In the genomic region with DNA sequence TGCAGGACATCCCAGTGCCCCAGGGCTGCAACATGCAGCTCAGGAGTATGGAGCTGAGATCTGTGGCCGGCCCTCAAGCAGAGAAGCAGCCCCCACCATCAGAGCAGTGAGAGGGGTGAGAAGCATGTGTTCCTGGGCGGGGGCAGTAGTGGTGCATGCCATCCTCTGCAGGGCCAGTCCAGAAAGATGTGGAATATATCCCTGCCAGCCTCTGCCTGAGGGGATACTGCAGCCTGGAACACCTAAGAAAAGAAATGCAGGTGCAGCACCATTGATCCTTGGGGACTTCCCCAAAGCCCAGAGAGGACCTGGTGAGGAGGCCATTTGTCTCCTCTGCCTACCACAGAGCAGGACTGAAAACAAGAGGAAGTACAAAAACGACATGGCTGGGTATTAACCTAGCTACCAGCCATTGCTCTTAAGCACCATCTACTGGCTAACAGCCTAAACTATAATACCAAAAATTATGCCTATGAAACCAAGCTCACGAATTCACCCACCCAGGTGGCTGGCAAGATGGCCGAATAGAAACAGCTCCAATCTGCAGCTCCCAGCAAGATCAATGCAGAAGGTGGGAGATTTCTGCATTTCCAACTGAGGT, we compare ENCODE assay signal across 9 cellular contexts.
DNase-seq lines count a peak whose midpoint lies in the region; ATAC-seq and TF ChIP-seq lines count a peak whose summit lies in the region.
"Had no signal": no experiment of that assay in that cellular context is flagged by ENCODE, and none has a peak within 500 bp of the region (broad histone marks: within the 10 kb centered on the region; RNA-seq: fewer than 3 reads in every experiment).

No MANE protein-coding gene starts in this region.

- peak; percentile 45 for TF ChIP-seq CTCF in A673 (conservative IDR thresholded peaks at IDR 0.05; ENCODE audit: low read depth, low read length)
- TF ChIP-seq CTCF in GM20000 (IDR thresholded peaks at IDR 0.05; ENCODE audit: extremely low read depth, missing control alignments): no peak
- peak; percentile 71 for TF ChIP-seq CTCF in retinal pigment epithelial cell (conservative IDR thresholded peaks at IDR 0.05; ENCODE audit: low read depth, low read length)

- no peak overlapping the region for H3K4me3 ChIP-seq in A673 (ENCODE audit: low read depth, low read length, poor library complexity, severe bottlenecking)
- no peak overlapping the region for H3K4me3 ChIP-seq in retinal pigment epithelial cell (ENCODE audit: low read length)

- no peaks in the 10 kb centered on the region for H3K9me3 ChIP-seq in A673 (ENCODE audit: low read depth, low read length, poor library complexity, severe bottlenecking)
- H3K9me3 ChIP-seq: neutrophil had no signal

- peak; percentile 32 for DNase-seq in A673 (ENCODE audit: low spot score)
- peak; percentile 10 for DNase-seq in GM20000 (ENCODE audit: low spot score)
- peak; percentile 7 for DNase-seq in NCI-H2171 treated with DMSO at 0.1 percent for 48 hours (lab: John Stamatoyannopoulos, UW)
- peak; percentile 38 for DNase-seq in dedifferentiated amniotic fluid mesenchymal stem cell (ENCODE audit: extremely low spot score)
- DNase-seq in retinal pigment epithelial cell (ENCODE audit: low read depth): no peak
- no peak for DNase-seq in DMS153 treated with DMSO at 0.1 percent for 48 hours (lab: John Stamatoyannopoulos, UW; ENCODE audit: unreplicated experiment)
- DNase-seq in HK-2 (ENCODE audit: unreplicated experiment): no peak

- no peak overlapping the region for H3K27ac ChIP-seq in A673 (ENCODE audit: low read depth, low read length, poor library complexity, severe bottlenecking)
- H3K27ac ChIP-seq: neutrophil had no signal

- POLR2A ChIA-PET in A673 (lab: Charles Lee; ENCODE audit: low non-redundant PET): no interaction called here

- H3K4me1 ChIP-seq in A673 (ENCODE audit: insufficient read depth, low read length, poor library complexity, severe bottlenecking): no peaks in the 10 kb centered on the region

- intact Hi-C loops in A673 (cut with micrococcal nuclease; ENCODE audit: unreplicated experiment): loop anchor here (1.0 kb wide), 1 partner anchor 567 kb away; no protein-coding TSS in a partner anchor

- no TSS peak for BruUV-seq in A673 (replicated peaks; lab: Mats Ljungman, UMichigan)

- no peaks in the 10 kb centered on the region for H3K36me3 ChIP-seq in A673 (ENCODE audit: insufficient read depth, low read length, poor library complexity, severe bottlenecking)
- H3K36me3 ChIP-seq: neutrophil had no signal

- CTCF ChIA-PET in A673 (lab: Charles Lee): interaction anchor here (0.9 kb wide), 1 partner anchor 568 kb away, joined by 5 read pairs; no protein-coding TSS in a partner anchor

- no peaks in the 10 kb centered on the region for H3K27me3 ChIP-seq in A673 (replicated peaks; ENCODE audit: insufficient read depth, low read depth, low read length, poor library complexity)
- H3K27me3 ChIP-seq: neutrophil had no signal

- ATAC-seq in GM21367 (IDR thresholded peaks at IDR 0.05; ENCODE audit: unreplicated experiment): no peak

Comparison
In these comparisons a context has a peak if more than half of its experiments do, and no peak if none do; other contexts are left out.
1. DNase-seq: peak in A673 (single experiment), GM20000 (single experiment), NCI-H2171 treated with DMSO at 0.1 percent for 48 hours (single experiment) and dedifferentiated amniotic fluid mesenchymal stem cell (single experiment); none in retinal pigment epithelial cell (single experiment), DMS153 treated with DMSO at 0.1 percent for 48 hours (single experiment) and HK-2 (single experiment).